ENCODE assay signal across 17 cellular contexts in the genomic region with DNA sequence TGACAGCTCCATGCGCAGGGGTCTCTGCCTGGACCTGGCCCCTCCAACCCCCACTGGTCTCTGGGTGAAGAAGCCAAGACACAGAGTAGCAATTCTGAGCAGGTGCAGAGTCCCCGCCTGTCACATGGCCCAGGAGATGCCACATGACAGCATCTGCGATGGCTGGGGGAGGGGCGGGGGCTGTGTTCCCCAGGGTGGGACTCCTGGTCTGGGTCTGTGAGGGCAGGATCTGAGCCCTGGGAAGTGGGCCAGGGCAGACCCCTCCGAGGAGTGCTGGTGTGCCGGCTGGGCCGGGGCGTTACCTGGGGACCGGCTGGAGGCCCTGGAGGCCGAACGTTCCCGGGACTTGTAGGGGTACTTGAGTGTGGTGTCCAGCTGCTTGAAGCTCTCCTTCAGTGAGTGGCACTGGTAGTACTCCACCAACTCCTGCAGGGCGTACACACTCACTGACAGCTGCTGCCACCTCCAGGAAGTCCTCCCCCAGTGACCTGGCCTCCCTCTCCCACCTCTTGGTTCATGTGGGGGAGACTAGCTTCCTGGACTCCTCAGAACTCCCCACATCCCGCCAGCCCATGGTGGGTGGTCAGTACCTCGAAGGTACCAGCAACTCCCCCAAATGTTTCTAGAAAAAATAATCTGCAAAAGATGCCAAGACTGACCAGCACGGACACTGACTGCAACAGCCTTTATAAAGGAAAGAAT. TPM values are rescaled to one million over a fixed set of nuclear protein-coding genes. Genes with fewer than 3 reads are reported as not detected.
DNase-seq lines count a peak whose midpoint lies in the region; ATAC-seq, FAIRE-seq and TF ChIP-seq lines count a peak whose summit lies in the region.
"Had no signal": no experiment of that assay in that cellular context is flagged by ENCODE, and none has a peak within 500 bp of the region (broad histone marks: within the 10 kb centered on the region; RNA-seq: fewer than 3 reads in every experiment).

No MANE protein-coding gene starts in this region.

- intact Hi-C loops in upper lobe of right lung (cut with DNase I) (no loop called here), Calu3 (cut with micrococcal nuclease; ENCODE audit: unreplicated experiment) (no loop called here)

- TF ChIP-seq CTCF in H1 (IDR thresholded peaks at IDR 0.05; ENCODE audit: control extremely low read depth in 1 of 3, insufficient read depth in 1 of 3, low read depth in 1 of 3, low read length in 3 of 3), result no peak
- TF ChIP-seq CTCF in mesothelial cell of epicardium (IDR thresholded peaks at IDR 0.05; ENCODE audit: unreplicated experiment), result no peak
- no peak for TF ChIP-seq CTCF in upper lobe of right lung (IDR thresholded peaks at IDR 0.05)
- TF ChIP-seq CTCF in Calu3 (IDR thresholded peaks at IDR 0.05; ENCODE audit: unreplicated experiment), result no peak

- H3K4me1 ChIP-seq in H1 (replicated peaks in 1 of 4; ENCODE audit: control insufficient read depth in 3 of 4, insufficient read depth in 4 of 4, low read length in 3 of 4) (no peaks in the 10 kb centered on the region), upper lobe of right lung (no peaks in the 10 kb centered on the region)
- H3K4me1 ChIP-seq: foreskin keratinocyte, HAP-1, transverse colon had no signal

- H2AFZ ChIP-seq in H1 (ENCODE audit: low read length), result no peak overlapping the region

- no peak for ATAC-seq in activated naive CD8-positive, alpha-beta T cell treated with anti-CD3 and anti-CD28 coated beads, Interleukin-2, amount 10 ng/mL, durations not matched to agents 7 days and 5 days (ENCODE audit: low read depth)
- ATAC-seq in upper lobe of right lung, result peak; percentile 7
- ATAC-seq in HG03196 (IDR thresholded peaks at IDR 0.05; ENCODE audit: unreplicated experiment), result no peak
- ATAC-seq: foreskin keratinocyte had no signal

- H3K23ac ChIP-seq in H1 (ENCODE audit: insufficient read length), result no peak overlapping the region

- no peaks in the 10 kb centered on the region for H3K79me2 ChIP-seq in H1 (ENCODE audit: control insufficient read depth in 1 of 2, insufficient read depth in 2 of 2, low read length in 2 of 2)

- H3K4me2 ChIP-seq in H1 (ENCODE audit: insufficient read depth in 1 of 2, low read depth in 2 of 2, low read length in 2 of 2), result no peak overlapping the region

- H3K4me3 Mint-ChIP-seq in activated naive CD8-positive, alpha-beta T cell treated with anti-CD3 and anti-CD28 coated beads, Interleukin-2, amount 10 ng/mL, durations not matched to agents 7 days and 5 days, result no peak overlapping the region
- H3K4me3 Mint-ChIP-seq in activated naive CD8-positive, alpha-beta T cell treated with anti-CD3 and anti-CD28 coated beads for 36 hours, result no peak overlapping the region
- no peak overlapping the region for H3K4me3 Mint-ChIP-seq in mesothelial cell of epicardium
- H3K4me3 Mint-ChIP-seq in Calu3 (ENCODE audit: low read depth, unreplicated experiment), result no peak overlapping the region
- H3K4me3 Mint-ChIP-seq: activated naive CD4-positive, alpha-beta T cell treated with anti-CD3 and anti-CD28 coated beads, Interleukin-2, amount 50 U/mL, for 24 hours; neural crest cell had no signal

- no peak overlapping the region for H4K91ac ChIP-seq in H1 (replicated peaks; ENCODE audit: insufficient read length, low read length)

- H3K9ac ChIP-seq in H1 (replicated peaks in 1 of 4; ENCODE audit: extremely low read depth in 1 of 4, low read depth in 3 of 4, low read length in 3 of 4), result no peak overlapping the region

- H3K9me3 ChIP-seq in H1 (ENCODE audit: insufficient read depth in 2 of 2, low read depth in 1 of 2, low read length in 1 of 2) (peaks cover 0 to 3% of the 10 kb centered on the region in 2 experiments; a peak in 1 of 4 replicates), upper lobe of right lung (peaks cover 7% of the 10 kb centered on the region)
- H3K9me3 ChIP-seq: HAP-1 had no signal

- DNase-seq in activated naive CD8-positive, alpha-beta T cell treated with anti-CD3 and anti-CD28 coated beads, Interleukin-2, amount 10 ng/mL, durations not matched to agents 7 days and 5 days, result peak; percentile 20
- DNase-seq in activated naive CD8-positive, alpha-beta T cell treated with anti-CD3 and anti-CD28 coated beads for 36 hours, result no peak
- DNase-seq in H1 (ENCODE audit: low read depth in 1 of 2, low spot score in 2 of 2) (peak in 1 of 2 experiments; percentile 42), mesothelial cell of epicardium (ENCODE audit: low spot score in 2 of 2, unreplicated experiment in 2 of 2) (peak; percentile 22 to 38), upper lobe of right lung (peak; percentile 61), Calu3 (no peak), dedifferentiated amniotic fluid mesenchymal stem cell (ENCODE audit: extremely low spot score) (no peak)
- DNase-seq: foreskin keratinocyte; NCI-H2029 treated with DMSO at 0.1 percent for 48 hours; NCI-H748 treated with DMSO at 0.1 percent for 48 hours; stimulated activated CD4-positive, alpha-beta T cell treated with anti-CD3 and anti-CD28 coated beads, Interleukin-4, amount 100 ng/mL, for 4 hours; transverse colon had no signal

- H3K4me3 ChIP-seq in H1 (ENCODE audit: extremely low read depth in 1 of 4, insufficient read depth in 2 of 4, low read depth in 3 of 4, low read length in 4 of 4) (no peak overlapping the region), upper lobe of right lung (no peak overlapping the region)
- H3K4me3 ChIP-seq: cardiac muscle cell, HAP-1, transverse colon had no signal

- H3K4ac ChIP-seq in H1 (replicated peaks; ENCODE audit: insufficient read length, low read depth, low read length), result no peak overlapping the region

- H3K36me3 ChIP-seq in H1 (ENCODE audit: control insufficient read depth in 2 of 4, insufficient read depth in 4 of 4, low read length in 3 of 4) (peaks cover 5 to 25% (median 17%) of the 10 kb centered on the region in 4 experiments; a peak in 7 of 8 replicates), upper lobe of right lung (peaks cover 48% of the 10 kb centered on the region)

- H3K9me3 Mint-ChIP-seq in activated naive CD8-positive, alpha-beta T cell treated with anti-CD3 and anti-CD28 coated beads, Interleukin-2, amount 10 ng/mL, durations not matched to agents 7 days and 5 days, result peaks cover 8% of the 10 kb centered on the region
- peaks cover 7% of the 10 kb centered on the region for H3K9me3 Mint-ChIP-seq in activated naive CD8-positive, alpha-beta T cell treated with anti-CD3 and anti-CD28 coated beads for 36 hours
- peaks cover 28% of the 10 kb centered on the region for H3K9me3 Mint-ChIP-seq in mesothelial cell of epicardium
- H3K9me3 Mint-ChIP-seq in Calu3 (ENCODE audit: low read depth, unreplicated experiment), result peaks cover 2% of the 10 kb centered on the region

- CTCF ChIA-PET in H1 (lab: Charles Lee; ENCODE audit: partially characterized antibody), result interaction anchor here (0.6 to 6.8 kb wide), 11 partner anchors 11 to 247 kb away, joined by 3 to 65 read pairs (median 4); a partner anchor contains a TSS
- CTCF ChIA-PET in Calu3 (lab: Charles Lee), result no interaction called here

- no peak overlapping the region for H3K56ac ChIP-seq in H1 (replicated peaks; ENCODE audit: insufficient read length, low read depth, low read length)

- TF ChIP-seq EP300 in H1 (IDR thresholded peaks at IDR 0.05; ENCODE audit: borderline replicate concordance in 1 of 2, low read depth in 2 of 2, low read length in 2 of 2), result no peak

- H2BK12ac ChIP-seq in H1 (ENCODE audit: low read depth, low read length), result no peak overlapping the region

- H3K18ac ChIP-seq in H1 (ENCODE audit: extremely low read depth, low read length), result no peak overlapping the region

- H3K27me3 ChIP-seq in H1 (replicated peaks in 1 of 4; ENCODE audit: control insufficient read depth in 3 of 4, extremely low read depth in 1 of 4, insufficient read depth in 3 of 4, low read length in 3 of 4), result no peaks in the 10 kb centered on the region
- no peaks in the 10 kb centered on the region for H3K27me3 ChIP-seq in upper lobe of right lung
- H3K27me3 ChIP-seq: cardiac muscle cell, foreskin keratinocyte, transverse colon had no signal

- no peaks in the 10 kb centered on the region for H3K27me3 Mint-ChIP-seq in activated naive CD8-positive, alpha-beta T cell treated with anti-CD3 and anti-CD28 coated beads, Interleukin-2, amount 10 ng/mL, durations not matched to agents 7 days and 5 days
- H3K27me3 Mint-ChIP-seq in activated naive CD8-positive, alpha-beta T cell treated with anti-CD3 and anti-CD28 coated beads for 36 hours, result no peaks in the 10 kb centered on the region
- no peaks in the 10 kb centered on the region for H3K27me3 Mint-ChIP-seq in mesothelial cell of epicardium (ENCODE audit: low read depth)
- H3K27me3 Mint-ChIP-seq in Calu3 (ENCODE audit: unreplicated experiment), result no peaks in the 10 kb centered on the region
- H3K27me3 Mint-ChIP-seq: activated naive CD4-positive, alpha-beta T cell treated with anti-CD3 and anti-CD28 coated beads, Interleukin-2, amount 50 U/mL, for 24 hours had no signal

- no peak overlapping the region for H2AK5ac ChIP-seq in H1 (ENCODE audit: low read depth, low read length)

- H3K27ac Mint-ChIP-seq in activated naive CD8-positive, alpha-beta T cell treated with anti-CD3 and anti-CD28 coated beads, Interleukin-2, amount 10 ng/mL, durations not matched to agents 7 days and 5 days, result no peak overlapping the region
- no peak overlapping the region for H3K27ac Mint-ChIP-seq in activated naive CD8-positive, alpha-beta T cell treated with anti-CD3 and anti-CD28 coated beads for 36 hours
- no peak overlapping the region for H3K27ac Mint-ChIP-seq in mesothelial cell of epicardium
- H3K27ac Mint-ChIP-seq in Calu3 (ENCODE audit: unreplicated experiment), result no peak overlapping the region
- H3K27ac Mint-ChIP-seq: activated naive CD4-positive, alpha-beta T cell treated with anti-CD3 and anti-CD28 coated beads, Interleukin-2, amount 50 U/mL, for 24 hours had no signal

- no peak for FAIRE-seq in H1 (lab: Jason Lieb, UNC)

- H4K8ac ChIP-seq in H1 (ENCODE audit: extremely low read depth, insufficient read depth, low read length), result peak overlapping the region; percentile 71; the same call in 1 of the 2 replicates

- H3K79me1 ChIP-seq in H1 (ENCODE audit: low read depth, low read length), result no peaks in the 10 kb centered on the region

- no peak overlapping the region for H2BK20ac ChIP-seq in H1 (ENCODE audit: low read length)

- H2BK120ac ChIP-seq in H1 (replicated peaks; ENCODE audit: low read depth, low read length), result no peak overlapping the region

- 91% methylated on average over 14 of the region's 16 CpGs; no CpG with 5 or more reads in 1 of the 2 experiments for WGBS in H1 (ENCODE audit: extremely low coverage in 1 of 2, insufficient coverage in 1 of 2, insufficient read length in 1 of 2, insufficient replicate concordance in 2 of 2, low coverage in 1 of 2, low lambda C conversion rate in 2 of 2, missing lambda C conversion rate in 1 of 2), 2 experiments

- TF ChIP-seq RAD21 in H1 (IDR thresholded peaks at IDR 0.05 in 1 of 2, conservative IDR thresholded peaks at IDR 0.05 in 1 of 2; ENCODE audit: low read depth in 2 of 2, low read length in 2 of 2), result no peak

- H2BK15ac ChIP-seq in H1 (ENCODE audit: low read length), result no peak overlapping the region

- no peak overlapping the region for H2BK5ac ChIP-seq in H1 (ENCODE audit: low read depth, low read length)

- POLR2A ChIA-PET in activated naive CD8-positive, alpha-beta T cell treated with anti-CD3 and anti-CD28 coated beads, Interleukin-2, amount 10 ng/mL, durations not matched to agents 7 days and 5 days (lab: Charles Lee), result no interaction called here
- POLR2A ChIA-PET in H1 (lab: Charles Lee; ENCODE audit: partially characterized antibody), result no interaction called here

- no TSS peak for BruUV-seq in Calu3 (replicated peaks; lab: Mats Ljungman, UMichigan)

- no peak overlapping the region for H3K14ac ChIP-seq in H1 (ENCODE audit: insufficient read length)

- no peak overlapping the region for H4K5ac ChIP-seq in H1 (ENCODE audit: insufficient read length, low read depth, low read length)

- H3K27ac ChIP-seq in H1 (ENCODE audit: low read depth, low read length) (no peak overlapping the region), upper lobe of right lung (no peak overlapping the region)
- H3K27ac ChIP-seq: cardiac muscle cell, foreskin keratinocyte, transverse colon had no signal

- H3K36me3 Mint-ChIP-seq in activated naive CD8-positive, alpha-beta T cell treated with anti-CD3 and anti-CD28 coated beads, Interleukin-2, amount 10 ng/mL, durations not matched to agents 7 days and 5 days, result no peaks in the 10 kb centered on the region
- peaks cover 8% of the 10 kb centered on the region for H3K36me3 Mint-ChIP-seq in activated naive CD8-positive, alpha-beta T cell treated with anti-CD3 and anti-CD28 coated beads for 36 hours
- H3K36me3 Mint-ChIP-seq in mesothelial cell of epicardium (peaks cover 43% of the 10 kb centered on the region), Calu3 (ENCODE audit: insufficient read depth, unreplicated experiment) (peaks cover 21% of the 10 kb centered on the region)

- no peaks in the 10 kb centered on the region for H3K4me1 Mint-ChIP-seq in activated naive CD8-positive, alpha-beta T cell treated with anti-CD3 and anti-CD28 coated beads, Interleukin-2, amount 10 ng/mL, durations not matched to agents 7 days and 5 days
- no peaks in the 10 kb centered on the region for H3K4me1 Mint-ChIP-seq in activated naive CD8-positive, alpha-beta T cell treated with anti-CD3 and anti-CD28 coated beads for 36 hours
- no peaks in the 10 kb centered on the region for H3K4me1 Mint-ChIP-seq in mesothelial cell of epicardium
- no peaks in the 10 kb centered on the region for H3K4me1 Mint-ChIP-seq in Calu3 (ENCODE audit: low read depth, unreplicated experiment)
- H3K4me1 Mint-ChIP-seq: activated naive CD4-positive, alpha-beta T cell treated with anti-CD3 and anti-CD28 coated beads, Interleukin-2, amount 50 U/mL, for 24 hours; neural crest cell had no signal

- peaks cover 2 to 3% of the 10 kb centered on the region in 2 experiments for H4K20me1 ChIP-seq in H1 (replicated peaks in 1 of 2; ENCODE audit: control insufficient read depth in 1 of 2, insufficient read depth in 2 of 2, low read length in 2 of 2)

- H3K23me2 ChIP-seq in H1 (ENCODE audit: low read depth, low read length), result no peaks in the 10 kb centered on the region

- no peak for TF ChIP-seq POLR2A in H1 (IDR thresholded peaks at IDR 0.05; ENCODE audit: control extremely low read depth in 1 of 2, low read depth in 2 of 2, low read length in 2 of 2)

RNA-seq across cellular contexts. Expression of a gene that starts 32.1 kb away (rescaled TPM):
- 1 to 10 TPM; 1.6 to 2.3 TPM for total RNA-seq in activated naive CD8-positive, alpha-beta T cell treated with anti-CD3 and anti-CD28 coated beads, Interleukin-2, amount 10 ng/mL, durations not matched to agents 7 days and 5 days
- total RNA-seq in activated naive CD8-positive, alpha-beta T cell treated with anti-CD3 and anti-CD28 coated beads for 36 hours, result 1 to 10 TPM; 2.3 to 2.7 TPM
- total RNA-seq in H1 (2021; fragmentation: NEBNext Ultra II Directional; extraction: Animal tissue kit (Norgen Biotek cat#: 25700)), result 7.3 and 7.4 TPM in 2 replicates
- polyA plus RNA-seq in H1 (2011; rRNA removed), result 6.4 and 13.1 TPM in 2 replicates
- polyA plus RNA-seq in H1 (2011; cell fraction: cytosol; rRNA removed), result 5.6 TPM
- polyA plus RNA-seq in H1 (2011; cell fraction: nucleus; rRNA removed), result 17.1 TPM
- 5.6 to 9.3 TPM (median 7.0 TPM) in 4 replicates for polyA plus RNA-seq in H1 (2012, experiment 1 of 2)
- 5.9 TPM for polyA plus RNA-seq in H1 (2012, experiment 2 of 2)
- polyA plus RNA-seq in H1 (2013, experiment 1 of 2), result 5.1 TPM
- 4.7 TPM for polyA plus RNA-seq in H1 (2013, experiment 2 of 2)
- 4.9 and 5.6 TPM in 2 replicates for polyA minus RNA-seq in H1 (2011; rRNA and poly(A)+ RNA removed)
- polyA minus RNA-seq in H1 (2011; cell fraction: cytosol; rRNA and poly(A)+ RNA removed), result 5.4 TPM
- 9.3 TPM for polyA minus RNA-seq in H1 (2011; cell fraction: nucleus; rRNA and poly(A)+ RNA removed)
- 11.8 to 13.9 TPM (median 12.9 TPM) in 3 replicates for total RNA-seq in mesothelial cell of epicardium
- 6.8 TPM for total RNA-seq in upper lobe of right lung
- 0.12 TPM in 1 of 2 replicates, not detected in the other for total RNA-seq in Calu3 (2022)
- total RNA-seq: foreskin keratinocyte had no signal

Comparison
In these comparisons a context has a peak if more than half of its experiments do, and no peak if none do; other contexts are left out.
1. DNase-seq: peak in activated naive CD8-positive, alpha-beta T cell treated with anti-CD3 and anti-CD28 coated beads, Interleukin-2, amount 10 ng/mL, durations not matched to agents 7 days and 5 days (single experiment), mesothelial cell of epicardium (2 of 2) and upper lobe of right lung (single experiment); none in activated naive CD8-positive, alpha-beta T cell treated with anti-CD3 and anti-CD28 coated beads for 36 hours (single experiment), Calu3 (single experiment) and dedifferentiated amniotic fluid mesenchymal stem cell (single experiment).